ENCODE assay signal across 31 cellular contexts in genomic region chr14:105899071-105899641, GRCh38.
DNase-seq lines count a peak whose midpoint lies in the region; ATAC-seq, FAIRE-seq and TF ChIP-seq lines count a peak whose summit lies in the region.
"Had no signal": no experiment of that assay in that cellular context is flagged by ENCODE, and none has a peak within 500 bp of the region (broad histone marks: within the 10 kb centered on the region; RNA-seq: fewer than 3 reads in every experiment).

No MANE protein-coding gene starts in this region.

- H3K4me3 Mint-ChIP-seq in CD8-positive, alpha-beta T cell, result no peak overlapping the region
- H3K4me3 Mint-ChIP-seq: activated naive CD8-positive, alpha-beta T cell treated with anti-CD3 and anti-CD28 coated beads, Interleukin-2, amount 10 ng/mL, durations not matched to agents 7 days and 5 days; CD4-positive, CD25-positive, alpha-beta regulatory T cell had no signal

- H3K27me3 ChIP-seq in CD8-positive, alpha-beta T cell (ENCODE audit: insufficient read depth, low read length), result no peaks in the 10 kb centered on the region
- H3K27me3 ChIP-seq: esophagus squamous epithelium, testis had no signal

- no peak overlapping the region for H3K4me3 ChIP-seq in CD8-positive, alpha-beta T cell (ENCODE audit: low read depth, low read length)
- H3K4me3 ChIP-seq in GM12875 (ENCODE audit: low read depth, low read length) (peak overlapping the region; percentile 16), kidney (ENCODE audit: low read length in 2 of 2) (no peak overlapping the region)
- H3K4me3 ChIP-seq: esophagus squamous epithelium, K562, PC-9, testis had no signal

- no peaks in the 10 kb centered on the region for H3K36me3 ChIP-seq in CD8-positive, alpha-beta T cell (ENCODE audit: insufficient read depth, low read length)
- no peaks in the 10 kb centered on the region for H3K36me3 ChIP-seq in kidney (ENCODE audit: control insufficient read depth in 1 of 2, insufficient read depth in 2 of 2, low read length in 2 of 2)
- H3K36me3 ChIP-seq: esophagus squamous epithelium, neutrophil had no signal

- no peak for ATAC-seq in CD8-positive, alpha-beta T cell
- ATAC-seq in SK-N-SH treated with all-trans-retinoic acid at 6 μM for 48 hours (peak; percentile 25; the same call in 1 of the 3 replicates), GM18519 (IDR thresholded peaks at IDR 0.05; ENCODE audit: low FRiP score, unreplicated experiment) (no peak)
- ATAC-seq: activated CD4-positive, CD25-positive, alpha-beta regulatory T cell treated with anti-CD3 and anti-CD28 coated beads, Interleukin-2, amount 50 U/mL, for 24 hours; K562 had no signal

- no peak for FAIRE-seq in kidney (lab: Jason Lieb, UNC)
- FAIRE-seq: endometrium, K562, urothelium cell line had no signal

- POLR2A ChIA-PET in CD8-positive, alpha-beta T cell (lab: Charles Lee), result no interaction called here

- no peak for DNase-seq in CD8-positive, alpha-beta T cell
- DNase-seq in kidney, result peak; percentile 52
- DNase-seq in GM19238 (ENCODE audit: insufficient read length, low spot score), result no peak
- no peak for DNase-seq in activated CD4-positive, CD25-positive, alpha-beta regulatory T cell treated with anti-CD3 and anti-CD28 coated beads, Interleukin-2, amount 50 U/mL, for 72 hours
- DNase-seq: activated effector memory CD4-positive, alpha-beta T cell treated with anti-CD3 and anti-CD28 coated beads, Interleukin-2, amount 50 U/mL, for 16 hours; activated naive CD8-positive, alpha-beta T cell treated with anti-CD3 and anti-CD28 coated beads, Interleukin-2, amount 10 ng/mL, durations not matched to agents 7 days and 5 days; activated T-cell treated with anti-CD3 and anti-CD28 coated beads, Interleukin-2, amount 50 U/mL, for 1 hour; caudate nucleus; CD4-positive, CD25-positive, alpha-beta regulatory T cell; dermis blood vessel endothelial cell; esophagus squamous epithelium; foreskin melanocyte; HCEC 1CT; MV-4-11; NCI-H2171; NCI-H524; PC-9; SHP77; stimulated activated CD4-positive, alpha-beta T cell treated with anti-CD3 and anti-CD28 coated beads, Interleukin-15, amount 100 ng/mL, for 24 hours; stimulated activated naive CD4-positive, alpha-beta T cell treated with Interleukin-2 at 50 U/mL for 16 hours; SW 1271; T-helper 9 cell; testis had no signal

- H3K9me3 ChIP-seq in CD8-positive, alpha-beta T cell (ENCODE audit: low read length), result no peaks in the 10 kb centered on the region
- no peaks in the 10 kb centered on the region for H3K9me3 ChIP-seq in kidney (ENCODE audit: control insufficient read depth in 1 of 2, low read length in 2 of 2)
- H3K9me3 ChIP-seq: esophagus squamous epithelium, neutrophil, testis had no signal

- peaks cover 11% of the 10 kb centered on the region for H3K4me1 Mint-ChIP-seq in CD8-positive, alpha-beta T cell (ENCODE audit: low read depth)

- intact Hi-C loops in CD8-positive, alpha-beta T cell (cut with DNase I, micrococcal nuclease), result no loop called here
- intact Hi-C loops in kidney (cut with DNase I), result no loop called here

- no peak for TF ChIP-seq CTCF in CD8-positive, alpha-beta T cell (IDR thresholded peaks at IDR 0.05)
- no peak for TF ChIP-seq CTCF in GM12875 (IDR thresholded peaks at IDR 0.05; ENCODE audit: borderline replicate concordance, insufficient read depth, low read depth, low read length)
- TF ChIP-seq CTCF in kidney (IDR thresholded peaks at IDR 0.05; ENCODE audit: borderline replicate concordance, extremely low read depth, insufficient read depth), result no peak

- H3K36me3 Mint-ChIP-seq in CD8-positive, alpha-beta T cell, result no peaks in the 10 kb centered on the region
- H3K36me3 Mint-ChIP-seq: activated naive CD8-positive, alpha-beta T cell treated with anti-CD3 and anti-CD28 coated beads, Interleukin-2, amount 10 ng/mL, durations not matched to agents 7 days and 5 days; CD4-positive, CD25-positive, alpha-beta regulatory T cell had no signal

- no peaks in the 10 kb centered on the region for H3K27me3 Mint-ChIP-seq in CD8-positive, alpha-beta T cell (ENCODE audit: low read depth)

- H3K27ac ChIP-seq in CD8-positive, alpha-beta T cell (ENCODE audit: low read depth, low read length), result no peak overlapping the region
- no peak overlapping the region for H3K27ac ChIP-seq in kidney (ENCODE audit: low read depth in 2 of 2, low read length in 2 of 2)
- H3K27ac ChIP-seq: esophagus squamous epithelium, neutrophil, PC-9, testis had no signal

- CTCF ChIA-PET in CD8-positive, alpha-beta T cell (lab: Charles Lee), result no interaction called here

- no peaks in the 10 kb centered on the region for H3K9me3 Mint-ChIP-seq in CD8-positive, alpha-beta T cell
- H3K9me3 Mint-ChIP-seq: CD4-positive, CD25-positive, alpha-beta regulatory T cell had no signal

- H3K27ac Mint-ChIP-seq in CD8-positive, alpha-beta T cell, result peak overlapping the region; percentile 22
- H3K27ac Mint-ChIP-seq: activated naive CD8-positive, alpha-beta T cell treated with anti-CD3 and anti-CD28 coated beads, Interleukin-2, amount 10 ng/mL, durations not matched to agents 7 days and 5 days; CD4-positive, CD25-positive, alpha-beta regulatory T cell had no signal

- no peak overlapping the region for H3K9ac ChIP-seq in kidney (ENCODE audit: low read length in 2 of 2)

- no peaks in the 10 kb centered on the region for H3K4me1 ChIP-seq in CD8-positive, alpha-beta T cell (ENCODE audit: insufficient read depth, low read length)
- no peaks in the 10 kb centered on the region for H3K4me1 ChIP-seq in kidney (ENCODE audit: control insufficient read depth in 1 of 2, insufficient read depth in 1 of 2, low read depth in 1 of 2, low read length in 2 of 2)
- H3K4me1 ChIP-seq: esophagus squamous epithelium, testis had no signal

TF ChIP-seq in SK-N-SH treated with all-trans-retinoic acid at 6 μM for 48 hours, 23 proteins besides CTCF, POLR2A, EP300 and RAD21 (continues in another document):
- no peak for TF ChIP-seq RARB (CRISPR knock-in tag; IDR thresholded peaks at IDR 0.05)
- no peak for TF ChIP-seq ZFP30 (CRISPR knock-in tag; IDR thresholded peaks at IDR 0.05)
- TF ChIP-seq SNAI2 (CRISPR knock-in tag; IDR thresholded peaks at IDR 0.05), result no peak
- TF ChIP-seq OSR1 (CRISPR knock-in tag; IDR thresholded peaks at IDR 0.05), result no peak
- TF ChIP-seq CSDC2 (CRISPR knock-in tag; IDR thresholded peaks at IDR 0.05), result no peak
- TF ChIP-seq ZNF565 (CRISPR knock-in tag; conservative IDR thresholded peaks at IDR 0.05; ENCODE audit: low read depth), result no peak
- no peak for TF ChIP-seq TSHZ2 (CRISPR knock-in tag; IDR thresholded peaks at IDR 0.05)
- no peak for TF ChIP-seq ZNF70 (CRISPR knock-in tag; IDR thresholded peaks at IDR 0.05)
- no peak for TF ChIP-seq ZFP3 (CRISPR knock-in tag; IDR thresholded peaks at IDR 0.05)
- no peak for TF ChIP-seq ARNTL (CRISPR knock-in tag; IDR thresholded peaks at IDR 0.05; ENCODE audit: borderline replicate concordance, low read depth)
- TF ChIP-seq TOX (CRISPR knock-in tag; IDR thresholded peaks at IDR 0.05; ENCODE audit: borderline replicate concordance), result no peak
- TF ChIP-seq, protein P1, sequence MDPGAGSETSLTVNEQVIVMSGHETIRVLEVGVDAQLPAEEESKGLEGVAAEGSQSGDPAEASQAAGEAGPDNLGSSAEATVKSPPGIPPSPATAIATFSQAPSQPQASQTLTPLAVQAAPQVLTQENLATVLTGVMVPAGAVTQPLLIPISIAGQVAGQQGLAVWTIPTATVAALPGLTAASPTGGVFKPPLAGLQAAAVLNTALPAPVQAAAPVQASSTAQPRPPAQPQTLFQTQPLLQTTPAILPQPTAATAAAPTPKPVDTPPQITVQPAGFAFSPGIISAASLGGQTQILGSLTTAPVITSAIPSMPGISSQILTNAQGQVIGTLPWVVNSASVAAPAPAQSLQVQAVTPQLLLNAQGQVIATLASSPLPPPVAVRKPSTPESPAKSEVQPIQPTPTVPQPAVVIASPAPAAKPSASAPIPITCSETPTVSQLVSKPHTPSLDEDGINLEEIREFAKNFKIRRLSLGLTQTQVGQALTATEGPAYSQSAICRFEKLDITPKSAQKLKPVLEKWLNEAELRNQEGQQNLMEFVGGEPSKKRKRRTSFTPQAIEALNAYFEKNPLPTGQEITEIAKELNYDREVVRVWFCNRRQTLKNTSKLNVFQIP (CRISPR knock-in tag; IDR thresholded peaks at IDR 0.05; ENCODE audit: borderline replicate concordance, low read depth), result no peak
- no peak for TF ChIP-seq BACH2 (CRISPR knock-in tag; IDR thresholded peaks at IDR 0.05; ENCODE audit: borderline replicate concordance)
